ENCODE assay signal across 20 cellular contexts in the genomic region with DNA sequence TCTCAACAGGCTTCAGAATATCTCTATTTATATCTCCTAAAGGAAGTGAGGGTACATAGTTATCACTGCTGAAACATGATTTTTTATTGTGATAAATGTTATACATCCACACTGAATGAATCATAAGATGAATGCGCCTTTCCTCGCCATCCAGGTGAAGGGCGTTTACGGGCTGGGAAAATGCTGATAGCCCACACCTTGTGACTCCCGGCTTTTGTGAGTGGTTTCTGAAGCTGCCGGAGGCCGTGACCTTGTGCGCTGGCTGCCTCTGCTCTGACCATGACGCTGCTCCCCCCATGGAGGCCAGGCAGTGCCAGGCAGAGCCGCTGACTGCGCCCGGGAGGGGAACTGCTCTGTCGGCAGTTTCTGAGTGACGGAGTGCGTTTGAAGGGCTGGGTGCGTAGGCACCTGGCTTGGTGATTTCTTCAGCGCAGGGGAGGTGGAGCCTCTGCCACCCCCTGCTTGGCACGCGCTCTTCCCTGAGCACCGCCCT.
A peak's percentile ranks its signal among the peaks of the same experiment; 100 is the strongest.
DNase-seq lines count a peak whose midpoint lies in the region; ATAC-seq, FAIRE-seq and TF ChIP-seq lines count a peak whose summit lies in the region.
"Had no signal": no experiment of that assay in that cellular context is flagged by ENCODE, and none has a peak within 500 bp of the region (broad histone marks: within the 10 kb centered on the region; RNA-seq: fewer than 3 reads in every experiment).

No MANE protein-coding gene starts in this region.

- TF ChIP-seq CTCF in VCaP (conservative IDR thresholded peaks at IDR 0.05), result no peak

- intact Hi-C loops in activated CD4-positive, alpha-beta T cell treated with anti-CD3 and anti-CD28 coated beads for 36 hours (cut with DNase I, micrococcal nuclease), result no loop called here

- peak; percentile 59 for DNase-seq in DMS53 (lab: John Stamatoyannopoulos, UW)
- DNase-seq in DMS53 treated with DMSO at 0.1 percent for 48 hours (lab: John Stamatoyannopoulos, UW; ENCODE audit: unreplicated experiment), result no peak
- DNase-seq in renal cortical epithelial cell (ENCODE audit: low read depth), result peak; percentile 31
- DNase-seq in activated CD4-positive, alpha-beta T cell treated with anti-CD3 and anti-CD28 coated beads for 36 hours, result no peak
- DNase-seq: activated CD4-positive, alpha-beta T cell treated with anti-CD3 and anti-CD28 coated beads for 48 hours; C1 segment of cervical spinal cord; DND-41; effector CD8-positive, alpha-beta T cell; foreskin fibroblast; MV-4-11; NCI-H2107; NCI-H774; stimulated activated CD4-positive, alpha-beta T cell treated with anti-CD3 and anti-CD28 coated beads, Interleukin-4, amount 100 ng/mL, for 1 hour had no signal

- CTCF ChIA-PET in activated CD4-positive, alpha-beta T cell treated with anti-CD3 and anti-CD28 coated beads for 36 hours (lab: Charles Lee), result no interaction called here

- no peak overlapping the region for H3K27ac Mint-ChIP-seq in activated CD4-positive, alpha-beta T cell treated with anti-CD3 and anti-CD28 coated beads for 36 hours
- H3K27ac Mint-ChIP-seq: activated naive CD4-positive, alpha-beta T cell treated with anti-CD3 and anti-CD28 coated beads, Interleukin-2, amount 50 U/mL, for 24 hours had no signal

- no peaks in the 10 kb centered on the region for H3K27me3 Mint-ChIP-seq in activated CD4-positive, alpha-beta T cell treated with anti-CD3 and anti-CD28 coated beads for 36 hours
- H3K27me3 Mint-ChIP-seq: activated naive CD4-positive, alpha-beta T cell treated with anti-CD3 and anti-CD28 coated beads, Interleukin-2, amount 50 U/mL, for 24 hours had no signal

- FAIRE-seq in islet of Langerhans (lab: Jason Lieb, UNC), result peak; percentile 85

- no peaks in the 10 kb centered on the region for H3K9me3 Mint-ChIP-seq in activated CD4-positive, alpha-beta T cell treated with anti-CD3 and anti-CD28 coated beads for 36 hours (ENCODE audit: low read depth)
- H3K9me3 Mint-ChIP-seq: activated naive CD4-positive, alpha-beta T cell treated with anti-CD3 and anti-CD28 coated beads, Interleukin-2, amount 50 U/mL, for 24 hours; neural crest cell had no signal

- H3K4me1 Mint-ChIP-seq in activated CD4-positive, alpha-beta T cell treated with anti-CD3 and anti-CD28 coated beads for 36 hours, result peaks cover 7% of the 10 kb centered on the region
- H3K4me1 Mint-ChIP-seq: neural crest cell had no signal

- H3K36me3 Mint-ChIP-seq in activated CD4-positive, alpha-beta T cell treated with anti-CD3 and anti-CD28 coated beads for 36 hours (ENCODE audit: low read depth), result no peaks in the 10 kb centered on the region

- H3K4me3 Mint-ChIP-seq in activated CD4-positive, alpha-beta T cell treated with anti-CD3 and anti-CD28 coated beads for 36 hours, result no peak overlapping the region
- H3K4me3 Mint-ChIP-seq: activated naive CD4-positive, alpha-beta T cell treated with anti-CD3 and anti-CD28 coated beads, Interleukin-2, amount 50 U/mL, for 24 hours; neural crest cell had no signal

- POLR2A ChIA-PET in activated CD4-positive, alpha-beta T cell treated with anti-CD3 and anti-CD28 coated beads for 36 hours (lab: Charles Lee), result no interaction called here

- peak overlapping the region; percentile 52 for H3K27ac ChIP-seq in VCaP
- H3K27ac ChIP-seq: 22Rv1 had no signal

- ATAC-seq in activated CD4-positive, alpha-beta T cell treated with anti-CD3 and anti-CD28 coated beads for 36 hours, result no peak
- ATAC-seq in HG02981 (IDR thresholded peaks at IDR 0.05; ENCODE audit: unreplicated experiment) (no peak), GM21381 (IDR thresholded peaks at IDR 0.05; ENCODE audit: unreplicated experiment) (no peak)

Comparison
In these comparisons a context has a peak if more than half of its experiments do, and no peak if none do; other contexts are left out.
1. DNase-seq: peak in DMS53 (single experiment) and renal cortical epithelial cell (single experiment); none in DMS53 treated with DMSO at 0.1 percent for 48 hours (single experiment) and activated CD4-positive, alpha-beta T cell treated with anti-CD3 and anti-CD28 coated beads for 36 hours (single experiment).